Comparison of ENCODE assay signal across 1 cellular context in the genomic region with DNA sequence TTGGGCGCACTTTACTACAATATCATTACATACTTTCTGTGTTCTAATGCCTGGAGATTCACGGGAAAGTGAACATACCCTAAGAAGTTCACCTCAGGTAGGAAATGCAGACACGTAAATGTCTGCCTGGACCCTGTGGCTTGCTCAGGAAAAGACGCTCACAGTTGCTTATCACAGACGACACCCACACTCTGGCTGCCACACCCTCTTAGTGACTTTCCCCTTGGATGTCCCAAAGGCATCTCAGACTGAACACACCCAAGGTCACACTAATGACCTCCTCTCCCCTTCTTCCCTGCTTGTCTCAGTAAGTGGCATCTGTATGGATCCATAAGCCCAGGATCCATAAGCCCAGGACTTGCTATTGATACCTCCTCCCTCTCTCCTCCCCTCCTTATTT.
A peak's percentile ranks its signal among the peaks of the same experiment; 100 is the strongest.
TF ChIP-seq lines count a peak whose summit lies in the region.

No MANE protein-coding gene starts in this region.

TF ChIP-seq in K562, 482 proteins besides CTCF, POLR2A, EP300 and RAD21 (continued from another document):
- TF ChIP-seq GTF2B (IDR thresholded peaks at IDR 0.05; ENCODE audit: extremely low read depth, insufficient read length) = no peak
- TF ChIP-seq L3MBTL2 (IDR thresholded peaks at IDR 0.05) = no peak
- no peak for TF ChIP-seq ZNF444 (CRISPR knock-in tag; IDR thresholded peaks at IDR 0.05)
- no peak for TF ChIP-seq PKNOX1 (IDR thresholded peaks at IDR 0.05)
- no peak for TF ChIP-seq VEZF1 (CRISPR knock-in tag; IDR thresholded peaks at IDR 0.05)
- 0 out of 2 replicates have a peak, but pooled peaks have one; percentile 33 for TF ChIP-seq CBFA2T3 (IDR thresholded peaks at IDR 0.05)
- no peak for TF ChIP-seq SMAD3 (CRISPR knock-in tag; conservative IDR thresholded peaks at IDR 0.05)
- TF ChIP-seq ZNF561 (CRISPR knock-in tag; conservative IDR thresholded peaks at IDR 0.05) = no peak
- TF ChIP-seq CTBP1 (IDR thresholded peaks at IDR 0.05; ENCODE audit: borderline replicate concordance) = peak; percentile 82
- no peak for TF ChIP-seq AFF4 (CRISPR knock-in tag; IDR thresholded peaks at IDR 0.05)
- 0 out of 4 replicates have a peak, but pooled peaks of 1 of the 2 experiments have one; percentile 48 for TF ChIP-seq RCOR1 (IDR thresholded peaks at IDR 0.05; ENCODE audit: borderline replicate concordance in 1 of 2, low read depth in 2 of 2, low read length in 2 of 2)
- TF ChIP-seq SAFB2 (IDR thresholded peaks at IDR 0.05; ENCODE audit: borderline replicate concordance, low read depth, low read length, severe bottlenecking) = no peak
- peak; percentile 96 for TF ChIP-seq ESRRA (IDR thresholded peaks at IDR 0.05; ENCODE audit: borderline replicate concordance, low read depth)
- TF ChIP-seq FOSL1 (tag; conservative IDR thresholded peaks at IDR 0.05) = no peak
- TF ChIP-seq, protein P1, sequence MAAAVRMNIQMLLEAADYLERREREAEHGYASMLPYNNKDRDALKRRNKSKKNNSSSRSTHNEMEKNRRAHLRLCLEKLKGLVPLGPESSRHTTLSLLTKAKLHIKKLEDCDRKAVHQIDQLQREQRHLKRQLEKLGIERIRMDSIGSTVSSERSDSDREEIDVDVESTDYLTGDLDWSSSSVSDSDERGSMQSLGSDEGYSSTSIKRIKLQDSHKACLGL (CRISPR knock-in tag; IDR thresholded peaks at IDR 0.05; ENCODE audit: borderline replicate concordance, poor library complexity, severe bottlenecking) = no peak
- no peak for TF ChIP-seq DDX20 (tag; IDR thresholded peaks at IDR 0.05; ENCODE audit: low read depth)
- TF ChIP-seq POLR2AphosphoS5 (IDR thresholded peaks at IDR 0.05; ENCODE audit: control insufficient read depth, insufficient read depth, low read depth, low read length) = no peak
- TF ChIP-seq YBX1 (IDR thresholded peaks at IDR 0.05) = no peak
- TF ChIP-seq, protein P2, sequence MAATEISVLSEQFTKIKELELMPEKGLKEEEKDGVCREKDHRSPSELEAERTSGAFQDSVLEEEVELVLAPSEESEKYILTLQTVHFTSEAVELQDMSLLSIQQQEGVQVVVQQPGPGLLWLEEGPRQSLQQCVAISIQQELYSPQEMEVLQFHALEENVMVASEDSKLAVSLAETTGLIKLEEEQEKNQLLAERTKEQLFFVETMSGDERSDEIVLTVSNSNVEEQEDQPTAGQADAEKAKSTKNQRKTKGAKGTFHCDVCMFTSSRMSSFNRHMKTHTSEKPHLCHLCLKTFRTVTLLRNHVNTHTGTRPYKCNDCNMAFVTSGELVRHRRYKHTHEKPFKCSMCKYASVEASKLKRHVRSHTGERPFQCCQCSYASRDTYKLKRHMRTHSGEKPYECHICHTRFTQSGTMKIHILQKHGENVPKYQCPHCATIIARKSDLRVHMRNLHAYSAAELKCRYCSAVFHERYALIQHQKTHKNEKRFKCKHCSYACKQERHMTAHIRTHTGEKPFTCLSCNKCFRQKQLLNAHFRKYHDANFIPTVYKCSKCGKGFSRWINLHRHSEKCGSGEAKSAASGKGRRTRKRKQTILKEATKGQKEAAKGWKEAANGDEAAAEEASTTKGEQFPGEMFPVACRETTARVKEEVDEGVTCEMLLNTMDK (IDR thresholded peaks at IDR 0.05; ENCODE audit: borderline replicate concordance, insufficient read depth, low read depth, low read length, poor library complexity, severe bottlenecking) = no peak
- no peak for TF ChIP-seq BRCA1 (IDR thresholded peaks at IDR 0.05)
- TF ChIP-seq BRCA1 (CRISPR knock-in tag; IDR thresholded peaks at IDR 0.05) = no peak
- TF ChIP-seq BCL6 (CRISPR knock-in tag; IDR thresholded peaks at IDR 0.05) = no peak
- TF ChIP-seq CEBPG (CRISPR knock-in tag; IDR thresholded peaks at IDR 0.05) = no peak
- TF ChIP-seq CEBPG (tag; conservative IDR thresholded peaks at IDR 0.05 in 1 of 2, IDR thresholded peaks at IDR 0.05 in 1 of 2) = no peak
- no peak for TF ChIP-seq HNRNPK (IDR thresholded peaks at IDR 0.05; ENCODE audit: low read depth, low read length, poor library complexity, severe bottlenecking)
- TF ChIP-seq ZNF77 (CRISPR knock-in tag; IDR thresholded peaks at IDR 0.05) = no peak
- TF ChIP-seq MYBL2 (IDR thresholded peaks at IDR 0.05; ENCODE audit: low read depth) = no peak
- no peak for TF ChIP-seq MYBL2 (CRISPR knock-in tag; IDR thresholded peaks at IDR 0.05; ENCODE audit: borderline replicate concordance)
- 0 out of 2 replicates have a peak, but pooled peaks have one; percentile 15 for TF ChIP-seq TAL1 (IDR thresholded peaks at IDR 0.05)
- TF ChIP-seq NCOR1 (IDR thresholded peaks at IDR 0.05) = peak; percentile 28; the same call in 1 of the 2 replicates
- TF ChIP-seq POLR3A (IDR thresholded peaks at IDR 0.05; ENCODE audit: borderline replicate concordance, extremely low read depth, insufficient read depth, insufficient read length) = no peak
- TF ChIP-seq ARID1B (IDR thresholded peaks at IDR 0.05) = peak; percentile 42
TF ChIP-seq in K562: peak in this region for 8.
